17 cellular contexts compared by ENCODE assay signal in the genomic region with DNA sequence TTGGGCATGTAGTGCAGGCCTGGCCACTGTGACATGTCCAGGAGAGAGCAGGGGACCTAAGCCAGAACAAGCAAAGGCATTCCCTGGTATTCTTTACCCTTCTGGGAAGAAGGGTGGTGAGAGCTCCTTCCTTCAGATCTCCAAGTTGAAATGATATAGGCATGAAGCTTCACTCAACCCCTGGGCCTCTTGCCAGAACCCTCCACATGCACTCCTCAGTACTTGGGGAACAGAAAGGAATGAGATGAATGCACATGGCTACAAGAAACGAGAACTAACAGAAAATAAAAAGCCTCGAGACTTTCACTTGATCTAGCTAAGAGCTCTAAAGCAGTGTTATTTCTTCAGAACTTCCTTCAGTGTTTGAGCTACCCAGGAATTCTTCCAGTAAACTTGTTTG.
"Had no signal": no experiment of that assay in that cellular context is flagged by ENCODE, and none has a peak within 500 bp of the region (broad histone marks: within the 10 kb centered on the region; RNA-seq: fewer than 3 reads in every experiment).

No MANE protein-coding gene starts in this region.

- H3K4me3 Mint-ChIP-seq: activated B cell treated with CpG ODN at 0.5 μM for 24 hours; activated CD8-positive, alpha-beta T cell treated with anti-CD3 and anti-CD28 coated beads for 36 hours; activated naive CD4-positive, alpha-beta T cell treated with anti-CD3 and anti-CD28 coated beads, Interleukin-2, amount 50 U/mL, for 24 hours; activated T-cell treated with anti-CD3 and anti-CD28 coated beads, Interleukin-2, amount 50 U/mL, for 4 hours; central memory CD8-positive, alpha-beta T cell; naive thymus-derived CD4-positive, alpha-beta T cell; stimulated activated memory B cell treated with anti-CD40 and anti-IgM and Interleukin-4, amounts not matched to agents 10 μg/mL and 1 μg/mL and 100 μg/mL, for 72 hours had no signal

- H3K9me3 Mint-ChIP-seq: activated CD8-positive, alpha-beta T cell treated with anti-CD3 and anti-CD28 coated beads for 36 hours; activated naive CD4-positive, alpha-beta T cell treated with anti-CD3 and anti-CD28 coated beads, Interleukin-2, amount 50 U/mL, for 24 hours; activated T-cell treated with anti-CD3 and anti-CD28 coated beads, Interleukin-2, amount 50 U/mL, for 4 hours had no signal

- H3K27ac Mint-ChIP-seq: activated B cell treated with CpG ODN at 0.5 μM for 24 hours; activated CD8-positive, alpha-beta T cell treated with anti-CD3 and anti-CD28 coated beads for 36 hours; activated naive CD4-positive, alpha-beta T cell treated with anti-CD3 and anti-CD28 coated beads, Interleukin-2, amount 50 U/mL, for 24 hours; naive thymus-derived CD4-positive, alpha-beta T cell; stimulated activated memory B cell treated with anti-CD40 and anti-IgM and Interleukin-4, amounts not matched to agents 10 μg/mL and 1 μg/mL and 100 μg/mL, for 72 hours had no signal

- H3K4me1 ChIP-seq: adrenal gland had no signal

- H3K27me3 Mint-ChIP-seq: activated B cell treated with CpG ODN at 0.5 μM for 24 hours; activated CD8-positive, alpha-beta T cell treated with anti-CD3 and anti-CD28 coated beads for 36 hours; activated naive CD4-positive, alpha-beta T cell treated with anti-CD3 and anti-CD28 coated beads, Interleukin-2, amount 50 U/mL, for 24 hours; central memory CD8-positive, alpha-beta T cell; naive thymus-derived CD4-positive, alpha-beta T cell; stimulated activated memory B cell treated with anti-CD40 and anti-IgM and Interleukin-4, amounts not matched to agents 10 μg/mL and 1 μg/mL and 100 μg/mL, for 72 hours had no signal

- H3K36me3 ChIP-seq: adrenal gland, brain microvascular endothelial cell had no signal

- H3K27me3 ChIP-seq: adrenal gland, brain microvascular endothelial cell had no signal

- H3K27ac ChIP-seq: adrenal gland, brain microvascular endothelial cell had no signal

- H3K9me3 ChIP-seq: adrenal gland had no signal

- ATAC-seq: activated CD8-positive, alpha-beta T cell treated with anti-CD3 and anti-CD28 coated beads for 36 hours; activated T-cell treated with anti-CD3 and anti-CD28 coated beads, Interleukin-2, amount 50 U/mL, for 4 hours; left colon; naive thymus-derived CD4-positive, alpha-beta T cell; stimulated activated memory B cell treated with anti-CD40 and anti-IgM and Interleukin-4, amounts not matched to agents 10 μg/mL and 1 μg/mL and 100 μg/mL, for 72 hours had no signal

- H3K36me3 Mint-ChIP-seq: activated naive CD4-positive, alpha-beta T cell treated with anti-CD3 and anti-CD28 coated beads, Interleukin-2, amount 50 U/mL, for 24 hours; naive thymus-derived CD4-positive, alpha-beta T cell; stimulated activated memory B cell treated with anti-CD40 and anti-IgM and Interleukin-4, amounts not matched to agents 10 μg/mL and 1 μg/mL and 100 μg/mL, for 72 hours had no signal

- H3K4me3 ChIP-seq: adrenal gland had no signal

- H3K4me1 Mint-ChIP-seq: activated B cell treated with CpG ODN at 0.5 μM for 24 hours; activated naive CD4-positive, alpha-beta T cell treated with anti-CD3 and anti-CD28 coated beads, Interleukin-2, amount 50 U/mL, for 24 hours; central memory CD8-positive, alpha-beta T cell; naive thymus-derived CD4-positive, alpha-beta T cell; stimulated activated memory B cell treated with anti-CD40 and anti-IgM and Interleukin-4, amounts not matched to agents 10 μg/mL and 1 μg/mL and 100 μg/mL, for 72 hours had no signal

- DNase-seq: activated B cell treated with CpG ODN at 0.5 μM for 24 hours; activated CD4-positive, alpha-beta T cell treated with anti-CD3 and anti-CD28 coated beads for 48 hours; activated CD8-positive, alpha-beta T cell treated with anti-CD3 and anti-CD28 coated beads for 36 hours; activated effector memory CD4-positive, alpha-beta T cell treated with Interleukin-2 at 50 U/mL for 16 hours; activated T-cell treated with anti-CD3 and anti-CD28 coated beads, Interleukin-2, amount 50 U/mL, for 4 hours; adrenal gland; brain microvascular endothelial cell; effector memory CD4-positive, alpha-beta T cell; foreskin melanocyte; head of caudate nucleus; left colon; naive thymus-derived CD4-positive, alpha-beta T cell; stimulated activated CD4-positive, alpha-beta T cell treated with anti-CD3 and anti-CD28 coated beads, Interleukin-2, amount 100 ng/mL, for 48 hours; T-helper 2 cell had no signal
